Comparison of ENCODE assay signal across 9 cellular contexts in the genomic region with DNA sequence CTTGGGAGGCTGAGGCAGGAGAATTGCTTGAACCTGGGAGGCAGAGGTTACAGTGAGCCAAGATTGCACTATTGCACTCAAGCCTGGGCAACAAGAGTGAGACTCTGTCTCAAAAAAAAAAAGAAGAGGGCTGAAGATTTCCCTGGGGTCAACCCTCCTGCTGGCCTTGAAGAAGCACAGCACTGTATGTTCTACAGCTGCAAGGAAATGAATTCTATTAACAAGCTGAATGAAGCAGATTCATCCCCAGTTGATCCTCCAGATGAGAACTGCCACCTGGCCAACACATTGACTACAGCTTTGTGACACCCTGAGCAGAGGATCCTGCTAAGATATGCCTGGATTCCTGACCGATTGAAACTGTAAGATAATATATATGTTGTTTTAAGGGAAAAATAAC.
A peak's percentile ranks its signal among the peaks of the same experiment; 100 is the strongest.
DNase-seq lines count a peak whose midpoint lies in the region; ATAC-seq and TF ChIP-seq lines count a peak whose summit lies in the region.
"Had no signal": no experiment of that assay in that cellular context is flagged by ENCODE, and none has a peak within 500 bp of the region (broad histone marks: within the 10 kb centered on the region; RNA-seq: fewer than 3 reads in every experiment).

No MANE protein-coding gene starts in this region.

- no peak overlapping the region for H2AFZ ChIP-seq in MM.1S (ENCODE audit: low read length)

- ATAC-seq in gastroesophageal sphincter = no peak
- no peak for ATAC-seq in stimulated activated effector memory CD8-positive, alpha-beta T cell treated with anti-CD3 and anti-CD28 coated beads, Interleukin-12 subunit alpha, Interleukin-12 subunit beta, amount 100 ng/mL, for 72 hours
- no peak for ATAC-seq in GM18873 (IDR thresholded peaks at IDR 0.05; ENCODE audit: low FRiP score, unreplicated experiment)

- peaks cover 19% of the 10 kb centered on the region for H3K36me3 Mint-ChIP-seq in T-helper 2 cell treated with Interferon-gamma antibody and Interleukin-4, amounts not matched to agents 5 μg/mL and 100 μg/mL, for 36 hours (ENCODE audit: low read depth)
- peaks cover 43% of the 10 kb centered on the region for H3K36me3 Mint-ChIP-seq in stimulated activated effector memory CD8-positive, alpha-beta T cell treated with anti-CD3 and anti-CD28 coated beads, Interleukin-12 subunit alpha, Interleukin-12 subunit beta, amount 100 ng/mL, for 72 hours
- H3K36me3 Mint-ChIP-seq: brain had no signal

- H3F3A ChIP-seq in MM.1S (ENCODE audit: insufficient read depth, low read length) = no peaks in the 10 kb centered on the region

- H4K20me1 ChIP-seq in MM.1S (ENCODE audit: insufficient read depth, low read length) = no peaks in the 10 kb centered on the region

- H3K9me2 ChIP-seq in MM.1S (replicated peaks; ENCODE audit: insufficient read depth, low read length) = no peaks in the 10 kb centered on the region

- H3K9me3 ChIP-seq in SJSA1 (replicated peaks) = no peaks in the 10 kb centered on the region
- no peaks in the 10 kb centered on the region for H3K9me3 ChIP-seq in gastroesophageal sphincter
- H3K9me3 ChIP-seq in MM.1S (replicated peaks; ENCODE audit: insufficient read depth, low read length) = no peaks in the 10 kb centered on the region

- H3K27me3 ChIP-seq in SJSA1 (replicated peaks) (no peaks in the 10 kb centered on the region), gastroesophageal sphincter (no peaks in the 10 kb centered on the region), MM.1S (replicated peaks; ENCODE audit: insufficient read depth, low read length) (no peaks in the 10 kb centered on the region)

- no peaks in the 10 kb centered on the region for H3K79me2 ChIP-seq in MM.1S (ENCODE audit: low read length)

- no peak overlapping the region for H3K4me3 Mint-ChIP-seq in T-helper 2 cell treated with Interferon-gamma antibody and Interleukin-4, amounts not matched to agents 5 μg/mL and 100 μg/mL, for 36 hours
- peak overlapping the region; percentile 79 for H3K4me3 Mint-ChIP-seq in stimulated activated effector memory CD8-positive, alpha-beta T cell treated with anti-CD3 and anti-CD28 coated beads, Interleukin-12 subunit alpha, Interleukin-12 subunit beta, amount 100 ng/mL, for 72 hours
- H3K4me3 Mint-ChIP-seq: brain had no signal

- H3K4me3 ChIP-seq in SJSA1 (no peak overlapping the region), gastroesophageal sphincter (no peak overlapping the region), MM.1S (ENCODE audit: low read length) (no peak overlapping the region)

- H3K36me3 ChIP-seq in SJSA1 = no peaks in the 10 kb centered on the region
- H3K36me3 ChIP-seq in gastroesophageal sphincter = no peaks in the 10 kb centered on the region
- H3K36me3 ChIP-seq in MM.1S (replicated peaks; ENCODE audit: insufficient read depth, low read length) = no peaks in the 10 kb centered on the region

- H3K4me2 ChIP-seq in MM.1S (ENCODE audit: low read depth, low read length) = no peak overlapping the region

- TF ChIP-seq POLR2A in gastroesophageal sphincter (IDR thresholded peaks at IDR 0.05) = no peak

- no peak for TF ChIP-seq CTCF in gastroesophageal sphincter (IDR thresholded peaks at IDR 0.05)
- TF ChIP-seq CTCF in MM.1S (IDR thresholded peaks at IDR 0.05; ENCODE audit: low read length) = no peak

- no peak overlapping the region for H3K9ac ChIP-seq in MM.1S (ENCODE audit: low read length)

- no peaks in the 10 kb centered on the region for H3K27me3 Mint-ChIP-seq in T-helper 2 cell treated with Interferon-gamma antibody and Interleukin-4, amounts not matched to agents 5 μg/mL and 100 μg/mL, for 36 hours (ENCODE audit: low read depth)

- no peak for DNase-seq in T-helper 2 cell treated with Interferon-gamma antibody and Interleukin-4, amounts not matched to agents 5 μg/mL and 100 μg/mL, for 36 hours (ENCODE audit: low spot score)
- DNase-seq in T-helper 2 cell (no peak), SJSA1 (ENCODE audit: low read depth in 1 of 2, low spot score in 2 of 2) (no peak), MM.1S (no peak), NCI-H526 (lab: John Stamatoyannopoulos, UW) (no peak)
- no peak for DNase-seq in stimulated activated effector memory CD8-positive, alpha-beta T cell treated with anti-CD3 and anti-CD28 coated beads, Interleukin-12 subunit alpha, Interleukin-12 subunit beta, amount 100 ng/mL, for 72 hours (ENCODE audit: low spot score in 2 of 2)

- WGBS in gastroesophageal sphincter (ENCODE audit: low coverage in 1 of 2), 2 donors = 70 to 83% methylated on average over 1 of the region's 1 CpG

- peak overlapping the region; percentile 80 for H3K27ac Mint-ChIP-seq in T-helper 2 cell treated with Interferon-gamma antibody and Interleukin-4, amounts not matched to agents 5 μg/mL and 100 μg/mL, for 36 hours
- H3K27ac Mint-ChIP-seq in stimulated activated effector memory CD8-positive, alpha-beta T cell treated with anti-CD3 and anti-CD28 coated beads, Interleukin-12 subunit alpha, Interleukin-12 subunit beta, amount 100 ng/mL, for 72 hours = peak overlapping the region; percentile 97

- peaks cover 61% of the 10 kb centered on the region for H3K4me1 Mint-ChIP-seq in T-helper 2 cell treated with Interferon-gamma antibody and Interleukin-4, amounts not matched to agents 5 μg/mL and 100 μg/mL, for 36 hours (ENCODE audit: low read depth)
- H3K4me1 Mint-ChIP-seq in stimulated activated effector memory CD8-positive, alpha-beta T cell treated with anti-CD3 and anti-CD28 coated beads, Interleukin-12 subunit alpha, Interleukin-12 subunit beta, amount 100 ng/mL, for 72 hours = peaks cover 69% of the 10 kb centered on the region
- H3K4me1 Mint-ChIP-seq: brain had no signal

- H3K9me3 Mint-ChIP-seq in T-helper 2 cell treated with Interferon-gamma antibody and Interleukin-4, amounts not matched to agents 5 μg/mL and 100 μg/mL, for 36 hours = peaks cover 7% of the 10 kb centered on the region
- no peaks in the 10 kb centered on the region for H3K9me3 Mint-ChIP-seq in stimulated activated effector memory CD8-positive, alpha-beta T cell treated with anti-CD3 and anti-CD28 coated beads, Interleukin-12 subunit alpha, Interleukin-12 subunit beta, amount 100 ng/mL, for 72 hours

- H3K4me1 ChIP-seq in SJSA1 (replicated peaks) (peaks cover 46% of the 10 kb centered on the region), gastroesophageal sphincter (peaks cover 0 to 13% (median 4%) of the 10 kb centered on the region in 3 donors), MM.1S (ENCODE audit: low read length) (no peaks in the 10 kb centered on the region)

- TF ChIP-seq EP300 in gastroesophageal sphincter (IDR thresholded peaks at IDR 0.05) = no peak

- H3K27ac ChIP-seq in SJSA1 = peak overlapping the region; percentile 59
- H3K27ac ChIP-seq in gastroesophageal sphincter = peak overlapping the region in 3 of 4 donors; percentile 51 to 70 (median 61)
- no peak overlapping the region for H3K27ac ChIP-seq in MM.1S (ENCODE audit: low read length)
